In genomic region chr1:77990629-77991204, GRCh38 we compare ENCODE assay signal across 1 cellular context.
TF ChIP-seq lines count a peak whose summit lies in the region.

No MANE protein-coding gene starts in this region.

TF ChIP-seq in HepG2, 621 proteins besides CTCF, POLR2A, EP300 and RAD21:
- TF ChIP-seq CREB1 (IDR thresholded peaks at IDR 0.05) (no peak), CREB1 (CRISPR knock-in tag; IDR thresholded peaks at IDR 0.05) (0 out of 2 replicates have a peak, but pooled peaks have one; percentile 17), ZNF562 (CRISPR knock-in tag; IDR thresholded peaks at IDR 0.05; ENCODE audit: borderline replicate concordance) (no peak), SAP130 (CRISPR knock-in tag; IDR thresholded peaks at IDR 0.05; ENCODE audit: low read depth) (0 out of 2 replicates have a peak, but pooled peaks have one; percentile 12), ZFP82 (CRISPR knock-in tag; IDR thresholded peaks at IDR 0.05; ENCODE audit: borderline replicate concordance) (no peak), HOXA5 (CRISPR knock-in tag; IDR thresholded peaks at IDR 0.05) (no peak), ASH2L (IDR thresholded peaks at IDR 0.05; ENCODE audit: insufficient read length, low read depth, low read length) (no peak), HOMEZ (CRISPR knock-in tag; IDR thresholded peaks at IDR 0.05; ENCODE audit: low read depth) (peak; percentile 40; the same call in 1 of the 2 replicates)
